8 cellular contexts compared by ENCODE assay signal in the genomic region with DNA sequence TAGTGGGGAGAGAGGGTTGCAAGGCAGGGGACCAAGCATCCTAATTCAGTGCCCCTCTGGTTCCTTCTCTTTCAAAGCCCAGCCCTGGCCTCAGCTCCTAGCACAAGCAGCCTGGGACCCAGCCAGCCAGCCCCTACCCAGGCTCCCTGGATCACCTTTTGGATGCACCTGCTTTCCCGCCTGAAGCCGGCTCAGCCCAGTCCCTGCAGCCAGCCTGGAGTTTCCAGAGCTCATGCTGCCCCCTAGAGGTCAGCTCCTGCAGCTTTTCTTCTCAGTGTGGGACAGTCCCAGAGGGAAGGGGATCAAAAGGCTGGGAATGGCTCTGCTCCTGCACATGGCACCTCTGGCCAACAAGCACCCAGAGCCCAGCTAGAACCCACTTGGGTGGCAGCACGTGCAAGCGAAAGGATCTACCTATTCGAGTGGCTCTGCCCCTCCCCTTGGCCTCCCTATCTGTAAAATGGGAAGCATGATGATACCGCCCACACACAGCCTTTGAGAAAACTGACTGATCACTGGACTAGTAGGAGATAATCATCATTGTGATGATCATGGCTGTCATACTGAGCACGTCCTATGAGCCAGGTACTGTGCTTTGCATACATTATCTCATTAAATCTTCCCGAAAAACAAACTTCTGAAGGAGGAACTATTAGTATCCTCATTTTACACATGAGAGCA. TPM values are rescaled to one million over a fixed set of nuclear protein-coding genes. Genes with fewer than 3 reads are reported as not detected.
A peak's percentile ranks its signal among the peaks of the same experiment; 100 is the strongest.
DNase-seq lines count a peak whose midpoint lies in the region; ATAC-seq and TF ChIP-seq lines count a peak whose summit lies in the region.

No MANE protein-coding gene starts in this region.

- ATAC-seq in GM19324 (IDR thresholded peaks at IDR 0.05; ENCODE audit: low FRiP score, unreplicated experiment) (peak; percentile 60), GM18505 (IDR thresholded peaks at IDR 0.05; ENCODE audit: unreplicated experiment) (no peak)

- DNase-seq in COLO668 (lab: John Stamatoyannopoulos, UW; ENCODE audit: unreplicated experiment) (peak; percentile 17), HK-2 (ENCODE audit: unreplicated experiment) (peak; percentile 55), SHP77 (lab: John Stamatoyannopoulos, UW) (peak; percentile 15 to 41), anterior cingulate cortex (lab: John Stamatoyannopoulos, UW) (peak in 48 of 58 donors; percentile 4 to 64 (median 32)), hepatic stellate cell (ENCODE audit: low spot score) (peak; percentile 51), sigmoid colon (no peak)

- no peaks in the 10 kb centered on the region for H3K36me3 ChIP-seq in sigmoid colon

- no peak overlapping the region for H3K4me3 ChIP-seq in sigmoid colon

- no peak for TF ChIP-seq EP300 in sigmoid colon (IDR thresholded peaks at IDR 0.05)

- TF ChIP-seq POLR2A in sigmoid colon (IDR thresholded peaks at IDR 0.05) = no peak
- no peak for TF ChIP-seq POLR2A in GM18505 (IDR thresholded peaks at IDR 0.05; ENCODE audit: borderline replicate concordance, extremely low read depth, insufficient read depth, insufficient read length)

- TF ChIP-seq CTCF in sigmoid colon (IDR thresholded peaks at IDR 0.05) = peak in 3 of 4 experiments; percentile 13 to 52 (median 23)

- H3K4me1 ChIP-seq in sigmoid colon = no peaks in the 10 kb centered on the region

- WGBS in sigmoid colon, 2 donors = 31 to 43% methylated on average over 8 of the region's 8 CpGs

- H3K27ac ChIP-seq in sigmoid colon = no peak overlapping the region

- no peaks in the 10 kb centered on the region for H3K27me3 ChIP-seq in sigmoid colon

- H3K9me3 ChIP-seq in sigmoid colon = no peaks in the 10 kb centered on the region

- intact Hi-C loops in sigmoid colon (cut with DNase I) = no loop called here

RNA-seq across cellular contexts. Expression of gene C5orf58, which starts 48.6 kb away (rescaled TPM):
- total RNA-seq in sigmoid colon = not detected
- not detected for polyA plus RNA-seq in sigmoid colon
